1 cellular context compared by ENCODE assay signal in the genomic region with DNA sequence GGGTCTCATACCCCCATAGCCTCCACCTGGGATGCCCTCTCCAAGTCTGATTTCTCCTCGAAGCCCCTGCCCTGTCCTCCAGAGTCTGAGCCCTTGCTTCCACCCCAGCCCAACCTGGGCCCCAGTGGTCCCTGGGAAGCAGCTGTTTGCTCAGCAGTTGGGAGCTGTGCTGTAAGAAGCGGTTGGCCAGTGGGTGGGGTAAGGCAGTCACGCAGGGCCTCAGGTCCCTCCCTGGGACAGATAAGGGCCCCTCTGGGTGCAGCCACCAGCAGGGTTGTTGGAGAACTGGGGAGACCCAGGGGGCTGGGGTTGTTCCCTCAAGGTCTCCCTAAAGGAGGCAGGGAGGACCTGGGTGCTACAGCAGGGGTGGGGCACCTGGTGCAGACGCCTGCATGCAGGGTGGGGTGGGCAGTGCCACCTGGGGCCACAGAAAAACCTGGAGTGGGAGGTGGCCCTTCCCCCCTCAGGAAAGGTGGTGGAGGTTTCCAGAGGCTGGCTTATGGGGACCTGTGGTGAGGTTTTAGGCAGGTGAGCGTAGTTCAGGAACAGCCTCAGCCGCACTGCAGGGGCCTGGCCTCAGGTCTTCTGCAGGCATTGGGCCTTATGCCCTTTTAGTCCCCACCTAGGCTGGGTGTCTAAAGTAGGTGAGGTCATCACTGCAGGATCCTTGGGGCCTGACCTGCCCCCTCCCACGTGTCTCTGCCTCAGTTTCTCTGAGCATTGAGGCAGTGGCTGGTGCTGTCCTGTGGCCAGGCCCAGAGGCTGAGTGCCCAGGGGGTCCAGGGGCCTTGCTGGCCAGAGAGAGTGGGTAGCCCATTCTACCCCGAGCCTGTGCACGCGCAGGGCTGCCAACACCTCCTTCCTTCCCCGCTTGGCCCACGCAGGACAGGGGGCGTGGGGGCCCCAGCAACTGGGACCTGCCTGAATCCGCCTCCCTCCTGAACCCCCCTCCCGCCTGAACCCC.
TF ChIP-seq lines count a peak whose summit lies in the region.

No MANE protein-coding gene starts in this region.

TF ChIP-seq in K562, 482 proteins besides CTCF, POLR2A, EP300 and RAD21 (continued from another document and continues in another):
- TF ChIP-seq POLR2AphosphoS5 (IDR thresholded peaks at IDR 0.05; ENCODE audit: control insufficient read depth, insufficient read depth, low read depth, low read length) (peak; percentile 52), RNF2 (IDR thresholded peaks at IDR 0.05) (peak; percentile 84), ZC3H8 (IDR thresholded peaks at IDR 0.05) (no peak), TCF3 (CRISPR knock-in tag; IDR thresholded peaks at IDR 0.05) (peak; percentile 32; the same call in 1 of the 2 replicates), POLR2H (tag; IDR thresholded peaks at IDR 0.05; ENCODE audit: low read depth) (no peak), HMGN3 (IDR thresholded peaks at IDR 0.05; ENCODE audit: borderline replicate concordance, extremely low read depth, insufficient read length, low read depth, low read length) (peak; percentile 80), FOXA3 (CRISPR knock-in tag; conservative IDR thresholded peaks at IDR 0.05 in 1 of 2, IDR thresholded peaks at IDR 0.05 in 1 of 2) (peak in 1 of 2 experiments; percentile 66; a peak in 1 of 4 replicates), SNRNP70 (optimal IDR thresholded peaks at IDR 0.05; ENCODE audit: low read depth, low read length) (no peak), IRF2 (CRISPR knock-in tag; IDR thresholded peaks at IDR 0.05) (no peak), ZNF699 (CRISPR knock-in tag; IDR thresholded peaks at IDR 0.05; ENCODE audit: insufficient replicate concordance) (no peak), HMG20A (CRISPR knock-in tag; conservative IDR thresholded peaks at IDR 0.05) (no peak), BRD9 (IDR thresholded peaks at IDR 0.05; ENCODE audit: low read depth, partially characterized antibody) (no peak), NCOA2 (IDR thresholded peaks at IDR 0.05; ENCODE audit: partially characterized antibody in 2 of 2) (no peak), CHD2 (IDR thresholded peaks at IDR 0.05; ENCODE audit: low read depth, low read length) (0 out of 2 replicates have a peak, but pooled peaks have one; percentile 30), KHSRP (IDR thresholded peaks at IDR 0.05) (no peak), ERF (CRISPR knock-in tag; IDR thresholded peaks at IDR 0.05) (no peak), KDM1A (IDR thresholded peaks at IDR 0.05) (no peak), NCOA4 (IDR thresholded peaks at IDR 0.05; ENCODE audit: partially characterized antibody) (no peak), RHOXF2B (CRISPR knock-in tag; conservative IDR thresholded peaks at IDR 0.05) (0 out of 2 replicates have a peak, but pooled peaks have one; percentile 31), NCOR1 (IDR thresholded peaks at IDR 0.05) (peak; percentile 39), CBFA2T2 (conservative IDR thresholded peaks at IDR 0.05) (0 out of 2 replicates have a peak, but pooled peaks have one; percentile 15), NUFIP1 (IDR thresholded peaks at IDR 0.05; ENCODE audit: partially characterized antibody) (no peak), CHD1 (IDR thresholded peaks at IDR 0.05; ENCODE audit: low read length) (no peak), FOXK2 (conservative IDR thresholded peaks at IDR 0.05 in 1 of 2, IDR thresholded peaks at IDR 0.05 in 1 of 2; ENCODE audit: low read depth in 2 of 2) (peak in 1 of 2 experiments; percentile 93; a peak in 2 of 4 replicates), DPF2 (IDR thresholded peaks at IDR 0.05) (peak; percentile 49), ZNF354B (CRISPR knock-in tag; IDR thresholded peaks at IDR 0.05) (no peak), KLF16 (IDR thresholded peaks at IDR 0.05) (no peak), ZC3H11A (IDR thresholded peaks at IDR 0.05; ENCODE audit: low read depth, low read length) (no peak)
- TF ChIP-seq, protein P1, sequence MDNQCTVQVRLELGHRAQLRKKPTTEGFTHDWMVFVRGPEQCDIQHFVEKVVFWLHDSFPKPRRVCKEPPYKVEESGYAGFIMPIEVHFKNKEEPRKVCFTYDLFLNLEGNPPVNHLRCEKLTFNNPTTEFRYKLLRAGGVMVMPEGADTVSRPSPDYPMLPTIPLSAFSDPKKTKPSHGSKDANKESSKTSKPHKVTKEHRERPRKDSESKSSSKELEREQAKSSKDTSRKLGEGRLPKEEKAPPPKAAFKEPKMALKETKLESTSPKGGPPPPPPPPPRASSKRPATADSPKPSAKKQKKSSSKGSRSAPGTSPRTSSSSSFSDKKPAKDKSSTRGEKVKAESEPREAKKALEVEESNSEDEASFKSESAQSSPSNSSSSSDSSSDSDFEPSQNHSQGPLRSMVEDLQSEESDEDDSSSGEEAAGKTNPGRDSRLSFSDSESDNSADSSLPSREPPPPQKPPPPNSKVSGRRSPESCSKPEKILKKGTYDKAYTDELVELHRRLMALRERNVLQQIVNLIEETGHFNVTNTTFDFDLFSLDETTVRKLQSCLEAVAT (IDR thresholded peaks at IDR 0.05): no peak
- TF ChIP-seq, protein P2, sequence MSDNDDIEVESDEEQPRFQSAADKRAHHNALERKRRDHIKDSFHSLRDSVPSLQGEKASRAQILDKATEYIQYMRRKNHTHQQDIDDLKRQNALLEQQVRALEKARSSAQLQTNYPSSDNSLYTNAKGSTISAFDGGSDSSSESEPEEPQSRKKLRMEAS (CRISPR knock-in tag; IDR thresholded peaks at IDR 0.05): 0 out of 2 replicates have a peak, but pooled peaks have one; percentile 2
- TF ChIP-seq, protein P3, sequence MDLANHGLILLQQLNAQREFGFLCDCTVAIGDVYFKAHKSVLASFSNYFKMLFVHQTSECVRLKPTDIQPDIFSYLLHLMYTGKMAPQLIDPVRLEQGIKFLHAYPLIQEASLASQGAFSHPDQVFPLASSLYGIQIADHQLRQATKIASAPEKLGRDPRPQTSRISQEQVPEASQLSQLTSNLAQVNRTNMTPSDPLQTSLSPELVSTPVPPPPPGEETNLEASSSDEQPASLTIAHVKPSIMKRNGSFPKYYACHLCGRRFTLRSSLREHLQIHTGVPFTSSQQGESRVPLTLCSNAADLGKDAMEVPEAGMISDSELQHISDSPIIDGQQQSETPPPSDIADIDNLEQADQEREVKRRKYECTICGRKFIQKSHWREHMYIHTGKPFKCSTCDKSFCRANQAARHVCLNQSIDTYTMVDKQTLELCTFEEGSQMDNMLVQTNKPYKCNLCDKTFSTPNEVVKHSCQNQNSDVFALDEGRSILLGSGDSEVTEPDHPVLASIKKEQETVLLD (IDR thresholded peaks at IDR 0.05): peak; percentile 79
- TF ChIP-seq, protein P4, sequence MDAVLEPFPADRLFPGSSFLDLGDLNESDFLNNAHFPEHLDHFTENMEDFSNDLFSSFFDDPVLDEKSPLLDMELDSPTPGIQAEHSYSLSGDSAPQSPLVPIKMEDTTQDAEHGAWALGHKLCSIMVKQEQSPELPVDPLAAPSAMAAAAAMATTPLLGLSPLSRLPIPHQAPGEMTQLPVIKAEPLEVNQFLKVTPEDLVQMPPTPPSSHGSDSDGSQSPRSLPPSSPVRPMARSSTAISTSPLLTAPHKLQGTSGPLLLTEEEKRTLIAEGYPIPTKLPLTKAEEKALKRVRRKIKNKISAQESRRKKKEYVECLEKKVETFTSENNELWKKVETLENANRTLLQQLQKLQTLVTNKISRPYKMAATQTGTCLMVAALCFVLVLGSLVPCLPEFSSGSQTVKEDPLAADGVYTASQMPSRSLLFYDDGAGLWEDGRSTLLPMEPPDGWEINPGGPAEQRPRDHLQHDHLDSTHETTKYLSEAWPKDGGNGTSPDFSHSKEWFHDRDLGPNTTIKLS (IDR thresholded peaks at IDR 0.05; ENCODE audit: borderline replicate concordance, low read depth): no peak
- TF ChIP-seq, protein P5, sequence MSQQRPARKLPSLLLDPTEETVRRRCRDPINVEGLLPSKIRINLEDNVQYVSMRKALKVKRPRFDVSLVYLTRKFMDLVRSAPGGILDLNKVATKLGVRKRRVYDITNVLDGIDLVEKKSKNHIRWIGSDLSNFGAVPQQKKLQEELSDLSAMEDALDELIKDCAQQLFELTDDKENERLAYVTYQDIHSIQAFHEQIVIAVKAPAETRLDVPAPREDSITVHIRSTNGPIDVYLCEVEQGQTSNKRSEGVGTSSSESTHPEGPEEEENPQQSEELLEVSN (IDR thresholded peaks at IDR 0.05; ENCODE audit: borderline replicate concordance in 1 of 2, extremely low read depth in 1 of 2, insufficient read depth in 1 of 2, insufficient read length in 1 of 2, low read depth in 1 of 2, low read length in 1 of 2, poor library complexity in 1 of 2, severe bottlenecking in 1 of 2): peak in 1 of 2 experiments; percentile 28
- TF ChIP-seq, protein P6, sequence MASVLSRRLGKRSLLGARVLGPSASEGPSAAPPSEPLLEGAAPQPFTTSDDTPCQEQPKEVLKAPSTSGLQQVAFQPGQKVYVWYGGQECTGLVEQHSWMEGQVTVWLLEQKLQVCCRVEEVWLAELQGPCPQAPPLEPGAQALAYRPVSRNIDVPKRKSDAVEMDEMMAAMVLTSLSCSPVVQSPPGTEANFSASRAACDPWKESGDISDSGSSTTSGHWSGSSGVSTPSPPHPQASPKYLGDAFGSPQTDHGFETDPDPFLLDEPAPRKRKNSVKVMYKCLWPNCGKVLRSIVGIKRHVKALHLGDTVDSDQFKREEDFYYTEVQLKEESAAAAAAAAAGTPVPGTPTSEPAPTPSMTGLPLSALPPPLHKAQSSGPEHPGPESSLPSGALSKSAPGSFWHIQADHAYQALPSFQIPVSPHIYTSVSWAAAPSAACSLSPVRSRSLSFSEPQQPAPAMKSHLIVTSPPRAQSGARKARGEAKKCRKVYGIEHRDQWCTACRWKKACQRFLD (CRISPR knock-in tag; IDR thresholded peaks at IDR 0.05): peak; percentile 21
- TF ChIP-seq, protein P7, sequence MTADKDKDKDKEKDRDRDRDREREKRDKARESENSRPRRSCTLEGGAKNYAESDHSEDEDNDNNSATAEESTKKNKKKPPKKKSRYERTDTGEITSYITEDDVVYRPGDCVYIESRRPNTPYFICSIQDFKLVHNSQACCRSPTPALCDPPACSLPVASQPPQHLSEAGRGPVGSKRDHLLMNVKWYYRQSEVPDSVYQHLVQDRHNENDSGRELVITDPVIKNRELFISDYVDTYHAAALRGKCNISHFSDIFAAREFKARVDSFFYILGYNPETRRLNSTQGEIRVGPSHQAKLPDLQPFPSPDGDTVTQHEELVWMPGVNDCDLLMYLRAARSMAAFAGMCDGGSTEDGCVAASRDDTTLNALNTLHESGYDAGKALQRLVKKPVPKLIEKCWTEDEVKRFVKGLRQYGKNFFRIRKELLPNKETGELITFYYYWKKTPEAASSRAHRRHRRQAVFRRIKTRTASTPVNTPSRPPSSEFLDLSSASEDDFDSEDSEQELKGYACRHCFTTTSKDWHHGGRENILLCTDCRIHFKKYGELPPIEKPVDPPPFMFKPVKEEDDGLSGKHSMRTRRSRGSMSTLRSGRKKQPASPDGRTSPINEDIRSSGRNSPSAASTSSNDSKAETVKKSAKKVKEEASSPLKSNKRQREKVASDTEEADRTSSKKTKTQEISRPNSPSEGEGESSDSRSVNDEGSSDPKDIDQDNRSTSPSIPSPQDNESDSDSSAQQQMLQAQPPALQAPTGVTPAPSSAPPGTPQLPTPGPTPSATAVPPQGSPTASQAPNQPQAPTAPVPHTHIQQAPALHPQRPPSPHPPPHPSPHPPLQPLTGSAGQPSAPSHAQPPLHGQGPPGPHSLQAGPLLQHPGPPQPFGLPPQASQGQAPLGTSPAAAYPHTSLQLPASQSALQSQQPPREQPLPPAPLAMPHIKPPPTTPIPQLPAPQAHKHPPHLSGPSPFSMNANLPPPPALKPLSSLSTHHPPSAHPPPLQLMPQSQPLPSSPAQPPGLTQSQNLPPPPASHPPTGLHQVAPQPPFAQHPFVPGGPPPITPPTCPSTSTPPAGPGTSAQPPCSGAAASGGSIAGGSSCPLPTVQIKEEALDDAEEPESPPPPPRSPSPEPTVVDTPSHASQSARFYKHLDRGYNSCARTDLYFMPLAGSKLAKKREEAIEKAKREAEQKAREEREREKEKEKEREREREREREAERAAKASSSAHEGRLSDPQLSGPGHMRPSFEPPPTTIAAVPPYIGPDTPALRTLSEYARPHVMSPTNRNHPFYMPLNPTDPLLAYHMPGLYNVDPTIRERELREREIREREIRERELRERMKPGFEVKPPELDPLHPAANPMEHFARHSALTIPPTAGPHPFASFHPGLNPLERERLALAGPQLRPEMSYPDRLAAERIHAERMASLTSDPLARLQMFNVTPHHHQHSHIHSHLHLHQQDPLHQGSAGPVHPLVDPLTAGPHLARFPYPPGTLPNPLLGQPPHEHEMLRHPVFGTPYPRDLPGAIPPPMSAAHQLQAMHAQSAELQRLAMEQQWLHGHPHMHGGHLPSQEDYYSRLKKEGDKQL (CRISPR knock-in tag; IDR thresholded peaks at IDR 0.05; ENCODE audit: borderline replicate concordance): peak; percentile 89
- TF ChIP-seq, protein P8, sequence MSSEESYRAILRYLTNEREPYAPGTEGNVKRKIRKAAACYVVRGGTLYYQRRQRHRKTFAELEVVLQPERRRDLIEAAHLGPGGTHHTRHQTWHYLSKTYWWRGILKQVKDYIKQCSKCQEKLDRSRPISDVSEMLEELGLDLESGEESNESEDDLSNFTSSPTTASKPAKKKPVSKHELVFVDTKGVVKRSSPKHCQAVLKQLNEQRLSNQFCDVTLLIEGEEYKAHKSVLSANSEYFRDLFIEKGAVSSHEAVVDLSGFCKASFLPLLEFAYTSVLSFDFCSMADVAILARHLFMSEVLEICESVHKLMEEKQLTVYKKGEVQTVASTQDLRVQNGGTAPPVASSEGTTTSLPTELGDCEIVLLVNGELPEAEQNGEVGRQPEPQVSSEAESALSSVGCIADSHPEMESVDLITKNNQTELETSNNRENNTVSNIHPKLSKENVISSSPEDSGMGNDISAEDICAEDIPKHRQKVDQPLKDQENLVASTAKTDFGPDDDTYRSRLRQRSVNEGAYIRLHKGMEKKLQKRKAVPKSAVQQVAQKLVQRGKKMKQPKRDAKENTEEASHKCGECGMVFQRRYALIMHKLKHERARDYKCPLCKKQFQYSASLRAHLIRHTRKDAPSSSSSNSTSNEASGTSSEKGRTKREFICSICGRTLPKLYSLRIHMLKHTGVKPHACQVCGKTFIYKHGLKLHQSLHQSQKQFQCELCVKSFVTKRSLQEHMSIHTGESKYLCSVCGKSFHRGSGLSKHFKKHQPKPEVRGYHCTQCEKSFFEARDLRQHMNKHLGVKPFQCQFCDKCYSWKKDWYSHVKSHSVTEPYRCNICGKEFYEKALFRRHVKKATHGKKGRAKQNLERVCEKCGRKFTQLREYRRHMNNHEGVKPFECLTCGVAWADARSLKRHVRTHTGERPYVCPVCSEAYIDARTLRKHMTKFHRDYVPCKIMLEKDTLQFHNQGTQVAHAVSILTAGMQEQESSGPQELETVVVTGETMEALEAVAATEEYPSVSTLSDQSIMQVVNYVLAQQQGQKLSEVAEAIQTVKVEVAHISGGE (CRISPR knock-in tag; IDR thresholded peaks at IDR 0.05): 0 out of 6 replicates have a peak, but pooled peaks of 1 of the 3 experiments have one; percentile 63
- TF ChIP-seq, protein P9, sequence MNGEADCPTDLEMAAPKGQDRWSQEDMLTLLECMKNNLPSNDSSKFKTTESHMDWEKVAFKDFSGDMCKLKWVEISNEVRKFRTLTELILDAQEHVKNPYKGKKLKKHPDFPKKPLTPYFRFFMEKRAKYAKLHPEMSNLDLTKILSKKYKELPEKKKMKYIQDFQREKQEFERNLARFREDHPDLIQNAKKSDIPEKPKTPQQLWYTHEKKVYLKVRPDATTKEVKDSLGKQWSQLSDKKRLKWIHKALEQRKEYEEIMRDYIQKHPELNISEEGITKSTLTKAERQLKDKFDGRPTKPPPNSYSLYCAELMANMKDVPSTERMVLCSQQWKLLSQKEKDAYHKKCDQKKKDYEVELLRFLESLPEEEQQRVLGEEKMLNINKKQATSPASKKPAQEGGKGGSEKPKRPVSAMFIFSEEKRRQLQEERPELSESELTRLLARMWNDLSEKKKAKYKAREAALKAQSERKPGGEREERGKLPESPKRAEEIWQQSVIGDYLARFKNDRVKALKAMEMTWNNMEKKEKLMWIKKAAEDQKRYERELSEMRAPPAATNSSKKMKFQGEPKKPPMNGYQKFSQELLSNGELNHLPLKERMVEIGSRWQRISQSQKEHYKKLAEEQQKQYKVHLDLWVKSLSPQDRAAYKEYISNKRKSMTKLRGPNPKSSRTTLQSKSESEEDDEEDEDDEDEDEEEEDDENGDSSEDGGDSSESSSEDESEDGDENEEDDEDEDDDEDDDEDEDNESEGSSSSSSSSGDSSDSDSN (IDR thresholded peaks at IDR 0.05; ENCODE audit: borderline replicate concordance in 1 of 2, low read depth in 2 of 2, low read length in 2 of 2): peak in 1 of 2 experiments; percentile 78; a peak in 1 of 4 replicates
